11 cellular contexts compared by ENCODE assay signal in the genomic region with DNA sequence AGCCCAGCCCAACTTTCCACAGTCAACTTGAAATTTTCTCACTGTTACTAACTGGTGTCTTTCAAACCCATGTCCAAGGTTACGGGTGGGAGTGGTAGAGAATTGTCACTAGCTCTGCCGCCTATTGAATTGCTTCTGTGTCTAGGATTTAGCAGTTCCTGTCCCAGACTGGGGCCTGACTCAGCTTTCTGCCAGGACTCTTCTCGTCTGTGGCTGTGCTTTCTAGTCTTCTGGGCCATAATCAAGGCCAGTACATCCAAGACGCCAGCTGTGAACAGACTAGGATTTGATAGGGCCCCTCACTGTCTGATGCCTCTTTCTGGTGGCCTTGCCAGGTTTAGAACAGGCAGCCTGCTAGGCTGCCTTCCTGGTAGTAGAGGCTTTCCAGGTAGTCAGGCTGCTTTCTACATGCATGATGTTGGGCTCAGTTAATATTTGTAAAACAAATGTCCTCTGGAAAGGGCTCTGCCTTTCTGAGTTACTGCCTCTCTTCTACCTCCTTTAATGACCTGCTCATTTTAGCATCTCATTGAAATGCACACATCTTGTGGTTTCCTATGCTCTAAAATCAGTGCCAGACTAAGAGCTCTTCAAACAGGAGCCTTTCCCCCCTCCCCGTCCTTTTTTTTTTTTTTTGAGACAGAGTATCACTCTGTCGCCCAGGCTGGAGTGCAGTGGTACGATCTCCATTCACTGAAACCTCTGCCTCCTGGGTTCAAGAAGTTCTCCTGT. TPM values are rescaled to one million over a fixed set of nuclear protein-coding genes. Genes with fewer than 3 reads are reported as not detected.
DNase-seq lines count a peak whose midpoint lies in the region; ATAC-seq and TF ChIP-seq lines count a peak whose summit lies in the region.
"Had no signal": no experiment of that assay in that cellular context is flagged by ENCODE, and none has a peak within 500 bp of the region (broad histone marks: within the 10 kb centered on the region; RNA-seq: fewer than 3 reads in every experiment).

No MANE protein-coding gene starts in this region.

- no peak for ATAC-seq in HG03432 (IDR thresholded peaks at IDR 0.05; ENCODE audit: unreplicated experiment)

- no peaks in the 10 kb centered on the region for H3K36me3 ChIP-seq in testis (ENCODE audit: low read depth, missing control alignments)

- TF ChIP-seq CTCF in foreskin fibroblast (IDR thresholded peaks at IDR 0.05; ENCODE audit: low read depth, low read length) (no peak), testis (IDR thresholded peaks at IDR 0.05) (no peak)

- H3K4me1 Mint-ChIP-seq in T-helper 2 cell treated with Interferon-gamma antibody and Interleukin-4, amounts not matched to agents 5 μg/mL and 100 μg/mL, for 36 hours (ENCODE audit: low read depth): peaks cover 37% of the 10 kb centered on the region

- H3K9me3 Mint-ChIP-seq in T-helper 2 cell treated with Interferon-gamma antibody and Interleukin-4, amounts not matched to agents 5 μg/mL and 100 μg/mL, for 36 hours: no peaks in the 10 kb centered on the region

- intact Hi-C loops in testis (cut with DNase I; ENCODE audit: low total_unique reads): no loop called here

- no peak overlapping the region for H3K27ac ChIP-seq in testis
- H3K27ac ChIP-seq: neutrophil had no signal

- H3K27me3 Mint-ChIP-seq in T-helper 2 cell treated with Interferon-gamma antibody and Interleukin-4, amounts not matched to agents 5 μg/mL and 100 μg/mL, for 36 hours (ENCODE audit: low read depth): no peaks in the 10 kb centered on the region

- TF ChIP-seq POLR2A in testis (IDR thresholded peaks at IDR 0.05): no peak

- H3K36me3 Mint-ChIP-seq in T-helper 2 cell treated with Interferon-gamma antibody and Interleukin-4, amounts not matched to agents 5 μg/mL and 100 μg/mL, for 36 hours (ENCODE audit: low read depth): peaks cover 5% of the 10 kb centered on the region

- no peak overlapping the region for H3K27ac Mint-ChIP-seq in T-helper 2 cell treated with Interferon-gamma antibody and Interleukin-4, amounts not matched to agents 5 μg/mL and 100 μg/mL, for 36 hours

- no peak overlapping the region for H3K4me3 Mint-ChIP-seq in T-helper 2 cell treated with Interferon-gamma antibody and Interleukin-4, amounts not matched to agents 5 μg/mL and 100 μg/mL, for 36 hours

- no peaks in the 10 kb centered on the region for H3K27me3 ChIP-seq in testis
- H3K27me3 ChIP-seq: neutrophil had no signal

- no peaks in the 10 kb centered on the region for H3K9me3 ChIP-seq in testis
- H3K9me3 ChIP-seq: neutrophil had no signal

- no peaks in the 10 kb centered on the region for H3K4me1 ChIP-seq in testis

- peak; percentile 59 for DNase-seq in stimulated activated CD4-positive, alpha-beta T cell treated with anti-CD3 and anti-CD28 coated beads, Interleukin-1b, Interleukin-23, amount 100 ng/mL, for 48 hours
- DNase-seq in stimulated activated CD4-positive, alpha-beta T cell treated with anti-CD3 and anti-CD28 coated beads, Interleukin-4, amount 100 ng/mL, for 1 hour: no peak
- peak; percentile 29 for DNase-seq in T-helper 2 cell treated with Interferon-gamma antibody and Interleukin-4, amounts not matched to agents 5 μg/mL and 100 μg/mL, for 36 hours (ENCODE audit: low spot score)
- peak; percentile 21 to 34 for DNase-seq in foreskin fibroblast
- peak; percentile 65 for DNase-seq in testis
- DNase-seq in dedifferentiated amniotic fluid mesenchymal stem cell (ENCODE audit: extremely low spot score): no peak
- DNase-seq in NOMO-1 treated with DMSO at 0.1 percent for 48 hours (lab: John Stamatoyannopoulos, UW; ENCODE audit: unreplicated experiment): no peak
- DNase-seq: kidney, NCI-H2081 had no signal

- H3K4me3 ChIP-seq in foreskin fibroblast (ENCODE audit: low read depth in 1 of 2, low read length in 2 of 2): no peak overlapping the region
- no peak overlapping the region for H3K4me3 ChIP-seq in testis

- 53 to 61% methylated on average over 7 of the region's 7 CpGs for WGBS in testis, 2 donors

RNA-seq across cellular contexts. Expression of a gene that starts 13.1 kb away (rescaled TPM):
- 10 to 100 TPM; 34.1 to 38.1 TPM for total RNA-seq in testis
- 48.7 TPM for polyA plus RNA-seq in testis (ENCODE audit: insufficient read depth, low read depth, low replicate concordance)

RNA-seq across cellular contexts. Expression of a gene that starts 44.4 kb away (rescaled TPM):
- 10 to 100 TPM; 29.9 to 38.0 TPM for total RNA-seq in testis
- 19.0 TPM for polyA plus RNA-seq in testis (ENCODE audit: insufficient read depth, low read depth, low replicate concordance)

Comparison
In these comparisons a context has a peak if more than half of its experiments do, and no peak if none do; other contexts are left out.
1. DNase-seq: peak in stimulated activated CD4-positive, alpha-beta T cell treated with anti-CD3 and anti-CD28 coated beads, Interleukin-1b, Interleukin-23, amount 100 ng/mL, for 48 hours (single experiment), T-helper 2 cell treated with Interferon-gamma antibody and Interleukin-4, amounts not matched to agents 5 μg/mL and 100 μg/mL, for 36 hours (single experiment), foreskin fibroblast (2 of 2) and testis (single experiment); none in stimulated activated CD4-positive, alpha-beta T cell treated with anti-CD3 and anti-CD28 coated beads, Interleukin-4, amount 100 ng/mL, for 1 hour (single experiment), dedifferentiated amniotic fluid mesenchymal stem cell (single experiment) and NOMO-1 treated with DMSO at 0.1 percent for 48 hours (single experiment).